In the genomic region with DNA sequence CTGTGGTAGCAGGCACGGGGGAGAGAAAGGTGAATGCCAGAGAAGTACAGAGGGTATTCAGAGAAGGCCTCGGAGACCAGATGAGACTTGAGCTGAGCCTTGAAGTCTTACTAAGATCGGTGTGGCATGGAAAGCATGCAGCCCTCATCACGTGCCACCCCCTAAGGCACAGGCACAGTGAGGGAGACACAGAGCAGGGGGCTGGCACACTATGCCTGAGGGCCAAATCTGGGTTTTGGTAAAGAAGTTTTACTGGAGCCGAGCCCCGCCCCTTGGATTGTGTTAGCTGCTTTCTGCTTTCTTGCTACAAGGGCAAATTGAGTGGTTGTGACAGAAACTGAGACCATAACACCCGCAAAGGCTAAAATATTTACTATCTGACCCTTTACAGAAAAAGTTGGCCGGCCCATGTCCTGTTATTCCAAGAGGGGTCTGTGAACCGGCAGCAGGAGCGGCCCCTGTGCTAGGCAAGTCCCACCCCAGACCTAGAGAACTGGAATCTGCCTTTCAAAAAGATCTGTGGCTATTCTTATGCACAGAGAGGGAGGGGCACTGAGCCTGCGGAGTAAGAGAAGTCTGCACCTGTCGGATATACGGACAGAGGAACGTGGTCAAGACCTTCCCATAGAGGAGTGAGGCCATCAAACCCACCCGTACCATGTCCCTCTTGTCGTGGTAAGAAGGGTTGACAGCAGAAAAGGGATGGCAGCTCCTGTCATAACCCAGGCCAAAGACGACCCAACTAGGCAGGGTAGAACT, we compare ENCODE assay signal across 1 cellular context.
TF ChIP-seq lines count a peak whose summit lies in the region.

No MANE protein-coding gene starts in this region.

TF ChIP-seq in neural cell, 6 proteins besides CTCF, POLR2A, EP300 and RAD21 (continued from another document):
- TF ChIP-seq, protein P1, sequence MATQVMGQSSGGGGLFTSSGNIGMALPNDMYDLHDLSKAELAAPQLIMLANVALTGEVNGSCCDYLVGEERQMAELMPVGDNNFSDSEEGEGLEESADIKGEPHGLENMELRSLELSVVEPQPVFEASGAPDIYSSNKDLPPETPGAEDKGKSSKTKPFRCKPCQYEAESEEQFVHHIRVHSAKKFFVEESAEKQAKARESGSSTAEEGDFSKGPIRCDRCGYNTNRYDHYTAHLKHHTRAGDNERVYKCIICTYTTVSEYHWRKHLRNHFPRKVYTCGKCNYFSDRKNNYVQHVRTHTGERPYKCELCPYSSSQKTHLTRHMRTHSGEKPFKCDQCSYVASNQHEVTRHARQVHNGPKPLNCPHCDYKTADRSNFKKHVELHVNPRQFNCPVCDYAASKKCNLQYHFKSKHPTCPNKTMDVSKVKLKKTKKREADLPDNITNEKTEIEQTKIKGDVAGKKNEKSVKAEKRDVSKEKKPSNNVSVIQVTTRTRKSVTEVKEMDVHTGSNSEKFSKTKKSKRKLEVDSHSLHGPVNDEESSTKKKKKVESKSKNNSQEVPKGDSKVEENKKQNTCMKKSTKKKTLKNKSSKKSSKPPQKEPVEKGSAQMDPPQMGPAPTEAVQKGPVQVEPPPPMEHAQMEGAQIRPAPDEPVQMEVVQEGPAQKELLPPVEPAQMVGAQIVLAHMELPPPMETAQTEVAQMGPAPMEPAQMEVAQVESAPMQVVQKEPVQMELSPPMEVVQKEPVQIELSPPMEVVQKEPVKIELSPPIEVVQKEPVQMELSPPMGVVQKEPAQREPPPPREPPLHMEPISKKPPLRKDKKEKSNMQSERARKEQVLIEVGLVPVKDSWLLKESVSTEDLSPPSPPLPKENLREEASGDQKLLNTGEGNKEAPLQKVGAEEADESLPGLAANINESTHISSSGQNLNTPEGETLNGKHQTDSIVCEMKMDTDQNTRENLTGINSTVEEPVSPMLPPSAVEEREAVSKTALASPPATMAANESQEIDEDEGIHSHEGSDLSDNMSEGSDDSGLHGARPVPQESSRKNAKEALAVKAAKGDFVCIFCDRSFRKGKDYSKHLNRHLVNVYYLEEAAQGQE (IDR thresholded peaks at IDR 0.05; ENCODE audit: borderline replicate concordance): no peak
- no peak for TF ChIP-seq POLR2AphosphoS5 (IDR thresholded peaks at IDR 0.05)
- TF ChIP-seq MXI1 (conservative IDR thresholded peaks at IDR 0.05; ENCODE audit: poor library complexity, severe bottlenecking): no peak
- TF ChIP-seq EZH2 (IDR thresholded peaks at IDR 0.05; ENCODE audit: borderline replicate concordance, insufficient read depth, low read length, poor library complexity, severe bottlenecking): no peak
